In the genomic region with DNA sequence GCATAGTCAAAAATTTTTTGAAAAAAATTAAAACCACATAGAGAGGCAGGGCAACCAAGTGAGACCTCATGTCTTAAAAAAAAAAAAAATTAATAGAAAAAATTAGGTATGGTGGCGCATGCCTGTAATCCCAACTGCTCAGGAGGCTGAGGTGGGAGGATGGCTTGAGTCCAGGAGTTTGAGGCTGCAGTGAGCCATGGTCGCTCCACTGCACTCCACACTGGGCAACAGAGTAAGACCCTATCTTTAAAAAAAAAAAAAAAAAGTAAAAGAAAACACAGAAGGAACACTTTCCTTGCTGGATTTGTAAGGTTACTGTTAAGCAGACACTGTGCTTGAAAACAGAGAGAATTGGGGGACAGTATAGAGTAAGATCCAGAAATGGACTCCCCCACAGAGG, we compare ENCODE assay signal across 23 cellular contexts. TPM values are rescaled to one million over a fixed set of nuclear protein-coding genes. Genes with fewer than 3 reads are reported as not detected.
DNase-seq lines count a peak whose midpoint lies in the region; ATAC-seq, FAIRE-seq and TF ChIP-seq lines count a peak whose summit lies in the region.
"Had no signal": no experiment of that assay in that cellular context is flagged by ENCODE, and none has a peak within 500 bp of the region (broad histone marks: within the 10 kb centered on the region; RNA-seq: fewer than 3 reads in every experiment).

No MANE protein-coding gene starts in this region.

- no peak overlapping the region for H3K9ac ChIP-seq in K562 (ENCODE audit: insufficient read depth in 1 of 2, low read depth in 2 of 2, low read length in 2 of 2)
- H3K9ac ChIP-seq: BLaER1, GM23248 had no signal

- DNase-seq in activated T-cell treated with anti-CD3 and anti-CD28 coated beads, Interleukin-2, amount 50 U/mL, for 72 hours, result no peak
- no peak for DNase-seq in activated T-cell treated with anti-CD3 and anti-CD28 coated beads, Interleukin-2, amount 50 U/mL, for 4 hours
- no peak for DNase-seq in T-helper 17 cell
- DNase-seq in K562 (ENCODE audit: extremely low read depth in 1 of 4, low spot score in 3 of 4), result no peak
- no peak for DNase-seq in left lung
- DNase-seq: Caco-2; CD4-positive, CD25-positive, alpha-beta regulatory T cell; CD8-positive, alpha-beta T cell; DMS153; DND-41; GM23248; H7; HFFc6 had no signal

- no peak overlapping the region for H3K4me3 ChIP-seq in K562
- no peak overlapping the region for H3K4me3 ChIP-seq in left lung
- H3K4me3 ChIP-seq: BLaER1, GM23248 had no signal

- no TSS peak for BruUV-seq in K562 (replicated peaks; lab: Mats Ljungman, UMichigan)

- H3K4me3 Mint-ChIP-seq in activated T-cell treated with anti-CD3 and anti-CD28 coated beads, Interleukin-2, amount 50 U/mL, for 72 hours, result no peak overlapping the region
- H3K4me3 Mint-ChIP-seq in activated T-cell treated with anti-CD3 and anti-CD28 coated beads, Interleukin-2, amount 50 U/mL, for 4 hours, result no peak overlapping the region
- H3K4me3 Mint-ChIP-seq in T-helper 17 cell, result no peak overlapping the region
- H3K4me3 Mint-ChIP-seq: B cell; CD4-positive, CD25-positive, alpha-beta regulatory T cell; CD8-positive, alpha-beta T cell; HFFc6 had no signal

- H3K27ac ChIP-seq in K562 (ENCODE audit: extremely low read depth, low read depth, low read length) (no peak overlapping the region), left lung (no peak overlapping the region)
- H3K27ac ChIP-seq: 22Rv1, BLaER1, C4-2B, GM23248 had no signal

- H3K9me3 ChIP-seq in T-helper 17 cell (ENCODE audit: control insufficient read depth, low read length, poor library complexity, severe bottlenecking), result no peaks in the 10 kb centered on the region
- H3K9me3 ChIP-seq in K562 (replicated peaks; ENCODE audit: control insufficient read depth, insufficient read depth, low read depth, low read length), result no peaks in the 10 kb centered on the region
- H3K9me3 ChIP-seq in left lung, result no peaks in the 10 kb centered on the region
- H3K9me3 ChIP-seq: Caco-2 had no signal

- H3K27me3 ChIP-seq in K562 (ENCODE audit: control insufficient read depth in 2 of 2, insufficient read depth in 2 of 2, low read length in 2 of 2) (peaks cover 2 to 11% of the 10 kb centered on the region in 2 experiments; a peak in 2 of 5 replicates), left lung (peaks cover 12 to 25% of the 10 kb centered on the region in 2 donors)
- H3K27me3 ChIP-seq: BLaER1 had no signal

- TF ChIP-seq POLR2A in K562 (conservative IDR thresholded peaks at IDR 0.05), result no peak

- no peak for FAIRE-seq in K562 (lab: Jason Lieb, UNC)
- FAIRE-seq: A204.1, G401.6, H1 had no signal

- no peak overlapping the region for H3K4me2 ChIP-seq in K562 (ENCODE audit: insufficient read depth, low read length)
- H3K4me2 ChIP-seq: BLaER1 had no signal

- 43% methylated on average over 1 of the region's 2 CpGs for WGBS in K562 (ENCODE audit: insufficient coverage, low coverage, missing lambda C conversion rate)

- no peak for TF ChIP-seq RAD21 in K562 (CRISPR knock-in tag; conservative IDR thresholded peaks at IDR 0.05 in 1 of 2, IDR thresholded peaks at IDR 0.05 in 1 of 2)

- no peaks in the 10 kb centered on the region for H3K36me3 Mint-ChIP-seq in activated T-cell treated with anti-CD3 and anti-CD28 coated beads, Interleukin-2, amount 50 U/mL, for 72 hours (ENCODE audit: insufficient read depth in 2 of 2)
- no peaks in the 10 kb centered on the region for H3K36me3 Mint-ChIP-seq in activated T-cell treated with anti-CD3 and anti-CD28 coated beads, Interleukin-2, amount 50 U/mL, for 4 hours (ENCODE audit: insufficient read depth)
- peaks cover 8% of the 10 kb centered on the region for H3K36me3 Mint-ChIP-seq in T-helper 17 cell (ENCODE audit: low read depth)
- H3K36me3 Mint-ChIP-seq: CD4-positive, CD25-positive, alpha-beta regulatory T cell; CD8-positive, alpha-beta T cell had no signal

- H3K4me1 ChIP-seq in K562 (replicated peaks in 1 of 2; ENCODE audit: control insufficient read depth in 2 of 2, insufficient read depth in 2 of 2, low read length in 2 of 2) (peaks cover 3 to 10% of the 10 kb centered on the region in 2 experiments; a peak in 4 of 5 replicates), left lung (peaks cover 0 to 7% of the 10 kb centered on the region in 2 donors)
- H3K4me1 ChIP-seq: Caco-2 had no signal

- H3K79me2 ChIP-seq in K562 (ENCODE audit: control insufficient read depth, insufficient read depth, low read length), result no peaks in the 10 kb centered on the region

- no peak for ATAC-seq in activated T-cell treated with anti-CD3 and anti-CD28 coated beads, Interleukin-2, amount 50 U/mL, for 72 hours (replicated peaks in 1 of 2)
- ATAC-seq in activated T-cell treated with anti-CD3 and anti-CD28 coated beads, Interleukin-2, amount 50 U/mL, for 4 hours, result no peak
- ATAC-seq in T-helper 17 cell (no peak), K562 (no peak), left lung (no peak), HG03159 (IDR thresholded peaks at IDR 0.05; ENCODE audit: unreplicated experiment) (no peak)
- ATAC-seq: CD8-positive, alpha-beta T cell; HCT116 had no signal

- peak overlapping the region; percentile 78 for H3K27ac Mint-ChIP-seq in activated T-cell treated with anti-CD3 and anti-CD28 coated beads, Interleukin-2, amount 50 U/mL, for 72 hours
- peak overlapping the region; percentile 92 for H3K27ac Mint-ChIP-seq in T-helper 17 cell
- H3K27ac Mint-ChIP-seq: B cell; CD4-positive, CD25-positive, alpha-beta regulatory T cell; HFFc6 had no signal

- H3K9me3 Mint-ChIP-seq in activated T-cell treated with anti-CD3 and anti-CD28 coated beads, Interleukin-2, amount 50 U/mL, for 72 hours, result no peaks in the 10 kb centered on the region
- no peaks in the 10 kb centered on the region for H3K9me3 Mint-ChIP-seq in activated T-cell treated with anti-CD3 and anti-CD28 coated beads, Interleukin-2, amount 50 U/mL, for 4 hours
- H3K9me3 Mint-ChIP-seq: CD8-positive, alpha-beta T cell; HFFc6 had no signal

- no peak for TF ChIP-seq EP300 in K562 (IDR thresholded peaks at IDR 0.05; ENCODE audit: low read length)

- no peak overlapping the region for H2AFZ ChIP-seq in K562 (ENCODE audit: low read depth, low read length)
- H2AFZ ChIP-seq: GM23248 had no signal

- intact Hi-C loops in K562 (cut with micrococcal nuclease), result no loop called here
- intact Hi-C loops in left lung (cut with DNase I), result no loop called here

- no peaks in the 10 kb centered on the region for H3K9me1 ChIP-seq in K562 (ENCODE audit: control insufficient read depth, insufficient read depth, low read length)

- POLR2A ChIA-PET in K562 (lab: Yijun Ruan, JAX), result no interaction called here

- CTCF ChIA-PET in K562 (lab: Yijun Ruan, JAX; ENCODE audit: low intra/inter-chr PET ratio), result no interaction called here

- H4K20me1 ChIP-seq in K562 (replicated peaks; ENCODE audit: control insufficient read depth, insufficient read depth, low read length), result no peaks in the 10 kb centered on the region
- H4K20me1 ChIP-seq: BLaER1 had no signal

- H3K27me3 Mint-ChIP-seq in activated T-cell treated with anti-CD3 and anti-CD28 coated beads, Interleukin-2, amount 50 U/mL, for 72 hours (ENCODE audit: low read depth), result no peaks in the 10 kb centered on the region
- no peaks in the 10 kb centered on the region for H3K27me3 Mint-ChIP-seq in activated T-cell treated with anti-CD3 and anti-CD28 coated beads, Interleukin-2, amount 50 U/mL, for 4 hours (ENCODE audit: low read depth)
- H3K27me3 Mint-ChIP-seq in T-helper 17 cell, result no peaks in the 10 kb centered on the region
- H3K27me3 Mint-ChIP-seq: B cell had no signal

- H3K36me3 ChIP-seq in K562 (ENCODE audit: control insufficient read depth, insufficient read depth, low read length) (no peaks in the 10 kb centered on the region), left lung (peaks cover 0 to 61% of the 10 kb centered on the region in 2 donors)
- H3K36me3 ChIP-seq: BLaER1 had no signal

- H3K4me1 Mint-ChIP-seq in activated T-cell treated with anti-CD3 and anti-CD28 coated beads, Interleukin-2, amount 50 U/mL, for 72 hours (ENCODE audit: low read depth), result peaks cover 24% of the 10 kb centered on the region
- peaks cover 21% of the 10 kb centered on the region for H3K4me1 Mint-ChIP-seq in activated T-cell treated with anti-CD3 and anti-CD28 coated beads, Interleukin-2, amount 50 U/mL, for 4 hours (ENCODE audit: low read depth)
- H3K4me1 Mint-ChIP-seq in T-helper 17 cell, result peaks cover 34% of the 10 kb centered on the region
- H3K4me1 Mint-ChIP-seq: CD4-positive, CD25-positive, alpha-beta regulatory T cell had no signal

- TF ChIP-seq CTCF in K562 (IDR thresholded peaks at IDR 0.05 in 2 of 3, conservative IDR thresholded peaks at IDR 0.05 in 1 of 3; ENCODE audit: insufficient read depth in 2 of 3, low read depth in 1 of 3, low read length in 3 of 3) (no peak), left lung (IDR thresholded peaks at IDR 0.05) (no peak)

- in situ Hi-C loops in K562 (cut with MboI), result no loop called here

TF ChIP-seq in K562, 482 proteins besides CTCF, POLR2A, EP300 and RAD21 (continues in another document):
- no peak for TF ChIP-seq CBFA2T2 (conservative IDR thresholded peaks at IDR 0.05)
- no peak for TF ChIP-seq FOSL1 (tag; conservative IDR thresholded peaks at IDR 0.05)
- no peak for TF ChIP-seq ZNF347 (CRISPR knock-in tag; IDR thresholded peaks at IDR 0.05; ENCODE audit: low read depth)

RNA-seq across cellular contexts. Expression of a gene that starts 58.1 kb away (rescaled TPM):
- total RNA-seq in activated T-cell treated with anti-CD3 and anti-CD28 coated beads, Interleukin-2, amount 50 U/mL, for 72 hours, result 1 to 10 TPM; 1.5 to 4.0 TPM
- total RNA-seq in activated T-cell treated with anti-CD3 and anti-CD28 coated beads, Interleukin-2, amount 50 U/mL, for 4 hours, result 1 to 10 TPM in 1 of 3 donors, under 1 TPM in 2; 0.46 to 1.1 (median 0.69) TPM
- 10 to 100 TPM; 19.8 to 66.6 TPM for total RNA-seq in T-helper 17 cell
- 3.5 and 4.3 TPM in 2 replicates for total RNA-seq in K562 (2011; cell fraction: chromatin; rRNA removed; ENCODE audit: low replicate concordance)
- 2.2 and 3.8 TPM in 2 replicates for total RNA-seq in K562 (2011; cell fraction: nucleolus; rRNA removed)
- total RNA-seq in K562 (2011; cell fraction: nucleoplasm; rRNA removed), result 2.5 and 2.6 TPM in 2 replicates
- total RNA-seq in K562 (2014; rRNA removed), result 1.1 and 1.9 TPM in 2 replicates
- 0.51 and 0.73 TPM in 2 replicates for total RNA-seq in K562 (2014; rRNA removed; fragmentation: Illumina TruSeq; extraction: Trizol)
- 1.8 and 1.9 TPM in 2 replicates for total RNA-seq in K562 (2015; rRNA removed; fragmentation: Illumina TruSeq; extraction: Trizol)
- total RNA-seq in K562 (2021), result 0.92 and 2.0 TPM in 2 replicates
- polyA plus RNA-seq in K562 (2011; rRNA removed), result 0.74 and 6.5 TPM in 2 replicates
- polyA plus RNA-seq in K562 (2011; cell fraction: cytosol; rRNA removed), result 0.61 and 3.8 TPM in 2 replicates
- polyA plus RNA-seq in K562 (2011; cell fraction: nucleus; rRNA removed), result 10.6 and 47.2 TPM in 2 replicates
- polyA plus RNA-seq in K562 (2012), result 4.9 and 23.7 TPM in 2 replicates
- 1.4 and 1.5 TPM in 2 replicates for polyA plus RNA-seq in K562 (2014; fragmentation: Illumina TruSeq; extraction: Trizol)
- polyA plus RNA-seq in K562 (2014; fragmentation: Nextera tagmentation; extraction: Ambion mirVana), result under 1 TPM; 0.10 to 0.13 TPM
- polyA plus RNA-seq in K562 (2014; rRNA removed), result 1.6 and 2.4 TPM in 2 replicates
- polyA minus RNA-seq in K562 (2011; rRNA and poly(A)+ RNA removed), result 0.46 and 3.2 TPM in 2 replicates
- polyA minus RNA-seq in K562 (2011; cell fraction: cytosol; rRNA and poly(A)+ RNA removed), result 2.5 TPM in 1 of 2 replicates, not detected in the other
- 2.0 and 18.2 TPM in 2 replicates for polyA minus RNA-seq in K562 (2011; cell fraction: nucleus; rRNA and poly(A)+ RNA removed)
- 100 to 1,000 TPM in 1 of 2 donors, 10 to 100 TPM in 1; 52.3 to 145 TPM for total RNA-seq in left lung
- total RNA-seq: Caco-2, GM23248, HFFc6 had no signal
- polyA plus RNA-seq: AG04450, GM23248 had no signal
